In genomic region chr4:168388890-168389289, GRCh38 we compare ENCODE assay signal across 18 cellular contexts.
A peak's percentile ranks its signal among the peaks of the same experiment; 100 is the strongest.
DNase-seq lines count a peak whose midpoint lies in the region; TF ChIP-seq lines count a peak whose summit lies in the region.
"Had no signal": no experiment of that assay in that cellular context is flagged by ENCODE, and none has a peak within 500 bp of the region (broad histone marks: within the 10 kb centered on the region; RNA-seq: fewer than 3 reads in every experiment).

No MANE protein-coding gene starts in this region.

- peaks cover 4% of the 10 kb centered on the region for H3K4me1 Mint-ChIP-seq in progenitor cell of endocrine pancreas (ENCODE audit: low read depth)
- H3K4me1 Mint-ChIP-seq: immature natural killer cell had no signal

- H3K9me2 ChIP-seq in hepatocyte (replicated peaks; ENCODE audit: insufficient read depth), result no peaks in the 10 kb centered on the region

- H3K4me3 Mint-ChIP-seq in progenitor cell of endocrine pancreas (ENCODE audit: low read depth), result no peak overlapping the region
- H3K4me3 Mint-ChIP-seq: activated naive CD8-positive, alpha-beta T cell treated with anti-CD3 and anti-CD28 coated beads, Interleukin-2, amount 10 ng/mL, durations not matched to agents 7 days and 5 days; activated T-cell treated with anti-CD3 and anti-CD28 coated beads, Interleukin-2, amount 50 U/mL, for 24 hours; B cell; immature natural killer cell had no signal

- H3K4me1 ChIP-seq in mammary epithelial cell (ENCODE audit: insufficient read depth, low read length), result peaks cover 15% of the 10 kb centered on the region
- no peaks in the 10 kb centered on the region for H3K4me1 ChIP-seq in hepatocyte (ENCODE audit: insufficient read depth)

- H2AFZ ChIP-seq in mammary epithelial cell (ENCODE audit: low read depth, low read length), result peak overlapping the region; percentile 57
- no peak overlapping the region for H2AFZ ChIP-seq in hepatocyte

- H3K9ac ChIP-seq in mammary epithelial cell (ENCODE audit: insufficient read depth, low read length), result no peak overlapping the region
- H3K9ac ChIP-seq: KMS-11 had no signal

- H3K79me2 ChIP-seq in mammary epithelial cell (ENCODE audit: insufficient read depth, low read length) (no peaks in the 10 kb centered on the region), hepatocyte (no peaks in the 10 kb centered on the region)

- peak overlapping the region; percentile 10 for H3K27ac ChIP-seq in mammary epithelial cell (ENCODE audit: insufficient read depth, low read depth, low read length)
- H3K27ac ChIP-seq in hepatocyte, result peak overlapping the region; percentile 7
- H3K27ac ChIP-seq: coronary artery, KMS-11 had no signal

- H3K9me3 Mint-ChIP-seq in progenitor cell of endocrine pancreas (ENCODE audit: low read depth), result no peaks in the 10 kb centered on the region
- H3K9me3 Mint-ChIP-seq: activated naive CD8-positive, alpha-beta T cell treated with anti-CD3 and anti-CD28 coated beads, Interleukin-2, amount 10 ng/mL, durations not matched to agents 7 days and 5 days; activated T-cell treated with anti-CD3 and anti-CD28 coated beads, Interleukin-2, amount 50 U/mL, for 24 hours; immature natural killer cell had no signal

- WGBS in mammary epithelial cell (ENCODE audit: low coverage, missing lambda C conversion rate), result 0% methylated on average over 1 of the region's 1 CpG
- WGBS in hepatocyte (ENCODE audit: low lambda C conversion rate, missing lambda C conversion rate), result 54% methylated on average over 1 of the region's 1 CpG

- no peaks in the 10 kb centered on the region for H3K27me3 ChIP-seq in mammary epithelial cell (ENCODE audit: insufficient read depth, low read length)
- no peaks in the 10 kb centered on the region for H3K27me3 ChIP-seq in hepatocyte

- H4K20me1 ChIP-seq in mammary epithelial cell (ENCODE audit: insufficient read depth, low read length) (no peaks in the 10 kb centered on the region), hepatocyte (ENCODE audit: insufficient read depth, poor library complexity, severe bottlenecking) (no peaks in the 10 kb centered on the region)

- dilution Hi-C loops in mammary epithelial cell (cut with HindIII; ENCODE audit: low sequenced_read_pairs), result no loop called here

- peak overlapping the region; percentile 29 for H3K4me2 ChIP-seq in mammary epithelial cell (ENCODE audit: insufficient read depth, low read depth, low read length)
- H3K4me2 ChIP-seq in hepatocyte, result no peak overlapping the region
- H3K4me2 ChIP-seq: KMS-11 had no signal

- no peak overlapping the region for H3K27ac Mint-ChIP-seq in progenitor cell of endocrine pancreas
- H3K27ac Mint-ChIP-seq: activated naive CD8-positive, alpha-beta T cell treated with anti-CD3 and anti-CD28 coated beads, Interleukin-2, amount 10 ng/mL, durations not matched to agents 7 days and 5 days; B cell had no signal

- peaks cover 3% of the 10 kb centered on the region for H3K27me3 Mint-ChIP-seq in progenitor cell of endocrine pancreas
- H3K27me3 Mint-ChIP-seq: activated naive CD8-positive, alpha-beta T cell treated with anti-CD3 and anti-CD28 coated beads, Interleukin-2, amount 10 ng/mL, durations not matched to agents 7 days and 5 days; activated T-cell treated with anti-CD3 and anti-CD28 coated beads, Interleukin-2, amount 50 U/mL, for 24 hours; B cell had no signal

- no peak for TF ChIP-seq CTCF in mammary epithelial cell (conservative IDR thresholded peaks at IDR 0.05 in 1 of 2, IDR thresholded peaks at IDR 0.05 in 1 of 2; ENCODE audit: extremely low read depth in 1 of 2, insufficient read depth in 1 of 2, low read depth in 1 of 2, low read length in 2 of 2)
- TF ChIP-seq CTCF in hepatocyte (IDR thresholded peaks at IDR 0.05; ENCODE audit: poor library complexity), result no peak
- no peak for TF ChIP-seq CTCF in progenitor cell of endocrine pancreas (IDR thresholded peaks at IDR 0.05; ENCODE audit: unreplicated experiment)

- peak; percentile 60 for DNase-seq in AG08395 (ENCODE audit: low spot score)
- DNase-seq in HT1080 (ENCODE audit: low read depth), result peak; percentile 67
- DNase-seq in mammary epithelial cell, result peak; percentile 80
- DNase-seq in hepatocyte (ENCODE audit: low spot score), result peak; percentile 30
- no peak for DNase-seq in progenitor cell of endocrine pancreas (ENCODE audit: low spot score, unreplicated experiment)
- DNase-seq in stimulated activated CD4-positive, alpha-beta T cell treated with anti-CD3 and anti-CD28 coated beads, Interleukin-2, amount 100 ng/mL, for 48 hours, result no peak
- DNase-seq in occipital lobe (lab: John Stamatoyannopoulos, UW), result no peak
- no peak for DNase-seq in T-helper 1 cell
- DNase-seq: activated CD4-positive, alpha-beta T cell treated with anti-CD3 and anti-CD28 coated beads for 4 hours; activated naive CD8-positive, alpha-beta T cell treated with anti-CD3 and anti-CD28 coated beads, Interleukin-2, amount 10 ng/mL, durations not matched to agents 7 days and 5 days; activated T-cell treated with anti-CD3 and anti-CD28 coated beads, Interleukin-2, amount 50 U/mL, for 24 hours; immature natural killer cell; NCI-H187; RPMI8226; T-helper 2 cell had no signal

- CTCF ChIA-PET in mammary epithelial cell (lab: Charles Lee; ENCODE audit: low non-redundant PET), result no interaction called here

- no peaks in the 10 kb centered on the region for H3K9me3 ChIP-seq in mammary epithelial cell (replicated peaks; ENCODE audit: insufficient read depth, low read length)
- no peaks in the 10 kb centered on the region for H3K9me3 ChIP-seq in hepatocyte (ENCODE audit: low read depth)

- no peak overlapping the region for H3K4me3 ChIP-seq in mammary epithelial cell (replicated peaks in 1 of 3; ENCODE audit: insufficient read depth in 1 of 3, low read depth in 2 of 3, low read length in 3 of 3)
- H3K4me3 ChIP-seq in hepatocyte, result no peak overlapping the region
- H3K4me3 ChIP-seq: coronary artery had no signal

- no peaks in the 10 kb centered on the region for H3K36me3 ChIP-seq in mammary epithelial cell (ENCODE audit: insufficient read depth, low read length)
- no peaks in the 10 kb centered on the region for H3K36me3 ChIP-seq in hepatocyte (replicated peaks; ENCODE audit: insufficient read depth, low read depth)

- in situ Hi-C loops in mammary epithelial cell (cut with MboI; ENCODE audit: low sequenced_read_pairs in 2 of 2), result no loop called here

- intact Hi-C loops in mammary epithelial cell (cut with micrococcal nuclease), result no loop called here

- no TSS peak for BruUV-seq in mammary epithelial cell (replicated peaks; lab: Mats Ljungman, UMichigan)

- H3K36me3 Mint-ChIP-seq in progenitor cell of endocrine pancreas (ENCODE audit: insufficient read depth), result no peaks in the 10 kb centered on the region

Comparison
In these comparisons a context has a peak if more than half of its experiments do, and no peak if none do; other contexts are left out.
1. DNase-seq: peak in AG08395 (single experiment), HT1080 (single experiment), mammary epithelial cell (single experiment) and hepatocyte (single experiment); none in progenitor cell of endocrine pancreas (single experiment), stimulated activated CD4-positive, alpha-beta T cell treated with anti-CD3 and anti-CD28 coated beads, Interleukin-2, amount 100 ng/mL, for 48 hours (0 of 2), occipital lobe (single experiment) and T-helper 1 cell (0 of 5).